22 cellular contexts compared by ENCODE assay signal in the genomic region with DNA sequence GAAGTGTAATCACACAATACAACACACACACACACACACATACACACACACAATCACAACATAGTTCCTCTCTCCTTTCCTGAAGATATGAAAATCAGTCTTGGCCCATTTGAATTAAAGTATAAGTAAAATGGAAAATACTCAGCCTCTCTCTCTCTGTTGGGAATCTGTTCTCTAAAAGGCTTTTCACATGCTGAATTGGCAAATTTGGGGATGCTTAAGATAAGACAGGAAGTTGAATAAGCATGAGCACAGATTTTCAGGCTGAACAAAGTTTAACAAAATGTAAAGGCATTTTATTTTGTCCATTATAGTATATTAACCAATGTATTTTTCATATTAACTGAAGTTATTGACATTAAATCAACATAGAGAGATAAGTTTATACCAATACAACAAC. TPM values are rescaled to one million over a fixed set of nuclear protein-coding genes. Genes with fewer than 3 reads are reported as not detected.
A peak's percentile ranks its signal among the peaks of the same experiment; 100 is the strongest.
DNase-seq lines count a peak whose midpoint lies in the region; ATAC-seq and TF ChIP-seq lines count a peak whose summit lies in the region.
"Had no signal": no experiment of that assay in that cellular context is flagged by ENCODE, and none has a peak within 500 bp of the region (broad histone marks: within the 10 kb centered on the region; RNA-seq: fewer than 3 reads in every experiment).

No MANE protein-coding gene starts in this region.

- no peak for TF ChIP-seq POLR2A in Peyer's patch (IDR thresholded peaks at IDR 0.05)
- TF ChIP-seq POLR2A in vagina (IDR thresholded peaks at IDR 0.05): no peak

- H3K9ac ChIP-seq in liver (ENCODE audit: low read depth in 1 of 2, low read length in 2 of 2): peak overlapping the region in 1 of 2 donors; percentile 25
- H3K9ac ChIP-seq: GM23248 had no signal

- H3K36me3 ChIP-seq in Peyer's patch (no peaks in the 10 kb centered on the region), liver (ENCODE audit: control insufficient read depth in 4 of 4, insufficient read depth in 3 of 4, low read depth in 1 of 4, low read length in 3 of 4) (no peaks in the 10 kb centered on the region), vagina (no peaks in the 10 kb centered on the region)

- no peak for TF ChIP-seq RAD21 in liver (IDR thresholded peaks at IDR 0.05)

- H3K4me3 ChIP-seq in Peyer's patch (no peak overlapping the region), liver (ENCODE audit: low read depth in 1 of 3, low read length in 3 of 3) (no peak overlapping the region), vagina (no peak overlapping the region)
- H3K4me3 ChIP-seq: GM23248 had no signal

- ATAC-seq in GM18519 (IDR thresholded peaks at IDR 0.05; ENCODE audit: low FRiP score, unreplicated experiment): no peak
- ATAC-seq: SK-N-SH treated with all-trans-retinoic acid at 6 μM for 48 hours had no signal

- DNase-seq in Peyer's patch: no peak
- no peak for DNase-seq in epithelial cell of prostate (ENCODE audit: low read depth, low spot score)
- no peak for DNase-seq in vagina (ENCODE audit: extremely low spot score in 2 of 2)
- DNase-seq in ureter (ENCODE audit: low spot score): no peak
- DNase-seq in GDM1 (lab: John Stamatoyannopoulos, UW): no peak
- DNase-seq: ACHN; C1 segment of cervical spinal cord; CD8-positive, alpha-beta memory T cell; DND-41; GM23248; KG1; NCI-H1417; NCI-H187; NCI-H2107; NCI-H2227 treated with DMSO at 0.1 percent for 48 hours; NCI-H524; NCI-H82; OCI-M1; SHP77 treated with DMSO at 0.1 percent for 48 hours had no signal

- H3K27ac ChIP-seq in Peyer's patch (peak overlapping the region in 3 of 4 donors; percentile 20 to 73 (median 36)), epithelial cell of prostate (peak overlapping the region; percentile 19), liver (ENCODE audit: low read depth in 1 of 2, low read length in 2 of 2) (peak overlapping the region; percentile 76 to 88), vagina (peak overlapping the region; percentile 30)
- H3K27ac ChIP-seq: GM23248 had no signal

- peaks cover 0 to 6% (median 1%) of the 10 kb centered on the region in 4 donors for H3K4me1 ChIP-seq in Peyer's patch
- peaks cover 3 to 24% (median 15%) of the 10 kb centered on the region in 4 donors for H3K4me1 ChIP-seq in liver (ENCODE audit: control insufficient read depth in 4 of 4, insufficient read depth in 4 of 4, low read length in 3 of 4)
- peaks cover 27% of the 10 kb centered on the region for H3K4me1 ChIP-seq in vagina

- no peak for TF ChIP-seq CTCF in Peyer's patch (IDR thresholded peaks at IDR 0.05)
- no peak for TF ChIP-seq CTCF in liver (IDR thresholded peaks at IDR 0.05; ENCODE audit: low read depth, low read length, missing input control)
- TF ChIP-seq CTCF in vagina (IDR thresholded peaks at IDR 0.05): no peak

- H3K27me3 ChIP-seq in Peyer's patch: no peaks in the 10 kb centered on the region
- H3K27me3 ChIP-seq in liver (ENCODE audit: control insufficient read depth in 4 of 4, insufficient read depth in 4 of 4, low read length in 3 of 4): no peaks in the 10 kb centered on the region
- no peaks in the 10 kb centered on the region for H3K27me3 ChIP-seq in vagina

- intact Hi-C loops in vagina (cut with DNase I): no loop called here

- H3K9me3 ChIP-seq in Peyer's patch (no peaks in the 10 kb centered on the region), liver (ENCODE audit: control insufficient read depth in 4 of 4, low read length in 3 of 4) (no peaks in the 10 kb centered on the region), vagina (no peaks in the 10 kb centered on the region)

TF ChIP-seq in liver, 16 proteins besides CTCF, POLR2A, EP300 and RAD21:
- TF ChIP-seq, protein P1, sequence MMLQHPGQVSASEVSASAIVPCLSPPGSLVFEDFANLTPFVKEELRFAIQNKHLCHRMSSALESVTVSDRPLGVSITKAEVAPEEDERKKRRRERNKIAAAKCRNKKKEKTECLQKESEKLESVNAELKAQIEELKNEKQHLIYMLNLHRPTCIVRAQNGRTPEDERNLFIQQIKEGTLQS (IDR thresholded peaks at IDR 0.05): no peak
- no peak for TF ChIP-seq JUND (IDR thresholded peaks at IDR 0.05)

RNA-seq across cellular contexts. Expression of a gene that starts 23.7 kb away (rescaled TPM):
- 1 to 10 TPM; 1.4 to 7.2 (median 4.1) TPM for total RNA-seq in Peyer's patch
- total RNA-seq in liver: under 1 TPM; 0.14 to 0.84 TPM
- polyA plus RNA-seq in liver: 1 to 10 TPM; 1.4 to 1.6 TPM
- 14.0 TPM for total RNA-seq in vagina
- total RNA-seq in ureter: 6.7 TPM
- total RNA-seq: CD8-positive, alpha-beta memory T cell; GM23248 had no signal
- polyA plus RNA-seq: CD8-positive, alpha-beta memory T cell; GM23248 had no signal

Comparison
In these comparisons a context has a peak if more than half of its experiments do, and no peak if none do; other contexts are left out.
1. H3K27ac ChIP-seq: peak in every context shown above with its lines; median percentile 82 in liver; 36 in Peyer's patch; 30 in vagina; 19 in epithelial cell of prostate.